Comparison of ENCODE assay signal across 12 cellular contexts in genomic region chr10:7192831-7193348, GRCh38.
A peak's percentile ranks its signal among the peaks of the same experiment; 100 is the strongest.
DNase-seq lines count a peak whose midpoint lies in the region; ATAC-seq and TF ChIP-seq lines count a peak whose summit lies in the region.
"Had no signal": no experiment of that assay in that cellular context is flagged by ENCODE, and none has a peak within 500 bp of the region (broad histone marks: within the 10 kb centered on the region; RNA-seq: fewer than 3 reads in every experiment).

No MANE protein-coding gene starts in this region.

- POLR2A ChIA-PET in activated CD8-positive, alpha-beta T cell treated with anti-CD3 and anti-CD28 coated beads for 36 hours (lab: Charles Lee) = interaction anchor here (0.7 to 1.6 kb wide), 8 partner anchors 8 to 219 kb away, joined by 3 to 7 read pairs (median 3); partner anchors contain the start of gene SFMBT2

- peak; percentile 87 for DNase-seq in activated CD8-positive, alpha-beta T cell treated with anti-CD3 and anti-CD28 coated beads for 36 hours
- DNase-seq in stimulated activated CD8-positive, alpha-beta memory T cell treated with anti-CD3 and anti-CD28 coated beads, Interleukin-2, amount 100 ng/mL, for 1 hour (ENCODE audit: low read depth in 2 of 2) = peak; percentile 9 to 33
- DNase-seq in DMS53 treated with DMSO at 0.1 percent for 48 hours (lab: John Stamatoyannopoulos, UW; ENCODE audit: unreplicated experiment) (no peak), erythroblast (lab: John Stamatoyannopoulos, UW) (no peak), left colon (no peak)
- DNase-seq: colonic mucosa, DMS 273 treated with DMSO at 0.1 percent for 48 hours, hypothalamus, NCI-H774 had no signal

- TF ChIP-seq POLR2A in erythroblast (IDR thresholded peaks at IDR 0.05; ENCODE audit: low read length) = no peak

- peaks cover 27% of the 10 kb centered on the region for H3K9me3 Mint-ChIP-seq in activated CD8-positive, alpha-beta T cell treated with anti-CD3 and anti-CD28 coated beads for 36 hours
- peaks cover 31% of the 10 kb centered on the region for H3K9me3 Mint-ChIP-seq in dendritic cell treated with granulocyte-macrophage colony-stimulating factor and Interleukin-4, amounts not matched to agents 40 ng/mL and 50 ng/mL, for 4 days

- H3K36me3 Mint-ChIP-seq in activated CD8-positive, alpha-beta T cell treated with anti-CD3 and anti-CD28 coated beads for 36 hours (ENCODE audit: low read depth) = peaks cover 79% of the 10 kb centered on the region
- peaks cover 55% of the 10 kb centered on the region for H3K36me3 Mint-ChIP-seq in dendritic cell treated with granulocyte-macrophage colony-stimulating factor and Interleukin-4, amounts not matched to agents 40 ng/mL and 50 ng/mL, for 4 days (ENCODE audit: low read depth)

- H3K4me3 Mint-ChIP-seq in activated CD8-positive, alpha-beta T cell treated with anti-CD3 and anti-CD28 coated beads for 36 hours = peak overlapping the region; percentile 58
- no peak overlapping the region for H3K4me3 Mint-ChIP-seq in dendritic cell treated with granulocyte-macrophage colony-stimulating factor and Interleukin-4, amounts not matched to agents 40 ng/mL and 50 ng/mL, for 4 days

- CTCF ChIA-PET in activated CD8-positive, alpha-beta T cell treated with anti-CD3 and anti-CD28 coated beads for 36 hours (lab: Charles Lee) = interaction anchor here (0.8 to 1.3 kb wide), 6 partner anchors 14 to 273 kb away, joined by 3 to 5 read pairs (median 3); partner anchors contain the start of gene SFMBT2

- intact Hi-C loops in activated CD8-positive, alpha-beta T cell treated with anti-CD3 and anti-CD28 coated beads for 36 hours (cut with micrococcal nuclease) = no loop called here
- intact Hi-C loops in dendritic cell treated with granulocyte-macrophage colony-stimulating factor and Interleukin-4, amounts not matched to agents 40 ng/mL and 50 ng/mL, for 4 days (cut with micrococcal nuclease) = no loop called here
- intact Hi-C loops in left colon (cut with DNase I, micrococcal nuclease) = no loop called here

- TF ChIP-seq CTCF in activated CD8-positive, alpha-beta T cell treated with anti-CD3 and anti-CD28 coated beads for 36 hours (IDR thresholded peaks at IDR 0.05) = no peak

- no peaks in the 10 kb centered on the region for H3K27me3 Mint-ChIP-seq in activated CD8-positive, alpha-beta T cell treated with anti-CD3 and anti-CD28 coated beads for 36 hours
- peaks cover 5% of the 10 kb centered on the region for H3K27me3 Mint-ChIP-seq in dendritic cell treated with granulocyte-macrophage colony-stimulating factor and Interleukin-4, amounts not matched to agents 40 ng/mL and 50 ng/mL, for 4 days

- ATAC-seq in HG02852 (IDR thresholded peaks at IDR 0.05; ENCODE audit: unreplicated experiment) = peak; percentile 67
- peak; percentile 84 for ATAC-seq in activated CD8-positive, alpha-beta T cell treated with anti-CD3 and anti-CD28 coated beads for 36 hours
- ATAC-seq in GM21360 (IDR thresholded peaks at IDR 0.05; ENCODE audit: unreplicated experiment) = no peak
- ATAC-seq in left colon = no peak

- peak overlapping the region; percentile 95 for H3K27ac Mint-ChIP-seq in activated CD8-positive, alpha-beta T cell treated with anti-CD3 and anti-CD28 coated beads for 36 hours
- H3K27ac Mint-ChIP-seq in dendritic cell treated with granulocyte-macrophage colony-stimulating factor and Interleukin-4, amounts not matched to agents 40 ng/mL and 50 ng/mL, for 4 days = peak overlapping the region; percentile 73

- peaks cover 75% of the 10 kb centered on the region for H3K4me1 Mint-ChIP-seq in activated CD8-positive, alpha-beta T cell treated with anti-CD3 and anti-CD28 coated beads for 36 hours (ENCODE audit: low read depth)
- H3K4me1 Mint-ChIP-seq in dendritic cell treated with granulocyte-macrophage colony-stimulating factor and Interleukin-4, amounts not matched to agents 40 ng/mL and 50 ng/mL, for 4 days (ENCODE audit: low read depth) = peaks cover 64% of the 10 kb centered on the region

Comparison
In these comparisons a context has a peak if more than half of its experiments do, and no peak if none do; other contexts are left out.
1. ATAC-seq: peak in HG02852 (single experiment) and activated CD8-positive, alpha-beta T cell treated with anti-CD3 and anti-CD28 coated beads for 36 hours (single experiment); none in GM21360 (single experiment) and left colon (single experiment).
2. DNase-seq: peak in activated CD8-positive, alpha-beta T cell treated with anti-CD3 and anti-CD28 coated beads for 36 hours (single experiment) and stimulated activated CD8-positive, alpha-beta memory T cell treated with anti-CD3 and anti-CD28 coated beads, Interleukin-2, amount 100 ng/mL, for 1 hour (2 of 2); none in DMS53 treated with DMSO at 0.1 percent for 48 hours (single experiment), erythroblast (0 of 2) and left colon (0 of 2).